1 cellular context compared by ENCODE assay signal in the genomic region with DNA sequence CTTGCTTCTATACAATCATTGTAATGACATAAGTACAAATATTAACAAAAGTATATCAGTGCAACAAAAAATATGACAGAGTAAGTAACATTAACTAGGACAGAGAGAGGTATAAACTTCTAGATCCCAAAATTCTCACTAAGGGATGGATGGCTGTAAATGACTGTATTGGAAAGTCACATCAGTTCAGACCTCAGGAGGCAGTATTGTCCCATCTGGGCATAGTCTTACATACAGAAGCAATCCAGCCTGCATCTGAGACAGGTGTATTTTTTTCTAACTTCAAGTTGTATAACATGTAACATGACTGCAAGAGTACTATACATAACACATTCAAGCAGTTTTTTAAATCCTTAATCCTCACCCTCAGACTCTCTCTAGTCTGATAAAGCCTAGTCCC.
TF ChIP-seq lines count a peak whose summit lies in the region.

No MANE protein-coding gene starts in this region.

TF ChIP-seq in HepG2, 621 proteins besides CTCF, POLR2A, EP300 and RAD21:
- TF ChIP-seq CHD4 (IDR thresholded peaks at IDR 0.05; ENCODE audit: borderline replicate concordance, low read length) (no peak), ZNF530 (CRISPR knock-in tag; IDR thresholded peaks at IDR 0.05; ENCODE audit: low read depth) (no peak), NKX3-1 (CRISPR knock-in tag; IDR thresholded peaks at IDR 0.05) (no peak), KLF13 (CRISPR knock-in tag; IDR thresholded peaks at IDR 0.05) (no peak)
